ENCODE assay signal across 8 cellular contexts in the genomic region with DNA sequence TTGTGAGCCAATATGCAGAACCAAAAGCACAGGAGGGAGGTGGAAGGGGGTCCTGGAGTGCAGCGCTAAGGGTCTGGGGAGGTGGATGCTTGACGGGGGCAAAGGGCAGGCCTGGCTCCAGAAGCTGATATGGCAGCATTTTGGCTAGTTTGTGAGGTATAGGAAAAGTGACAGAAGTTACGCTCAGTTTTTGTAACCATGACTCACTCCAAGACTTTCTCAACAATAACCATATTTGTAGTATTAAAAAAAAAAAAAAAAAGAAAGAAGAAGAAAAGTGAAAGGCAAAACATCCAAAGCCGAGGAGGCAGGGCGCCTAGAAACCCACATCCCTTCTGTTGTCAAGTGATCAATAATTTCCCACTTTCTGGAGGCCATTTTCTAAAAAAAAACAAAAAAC.
DNase-seq lines count a peak whose midpoint lies in the region; ATAC-seq lines count a peak whose summit lies in the region.

No MANE protein-coding gene starts in this region.

- peak overlapping the region; percentile 86 for H3K27ac Mint-ChIP-seq in dendritic cell treated with granulocyte-macrophage colony-stimulating factor and Interleukin-4, amounts not matched to agents 40 ng/mL and 50 ng/mL, for 4 days

- no peaks in the 10 kb centered on the region for H3K27me3 Mint-ChIP-seq in dendritic cell treated with granulocyte-macrophage colony-stimulating factor and Interleukin-4, amounts not matched to agents 40 ng/mL and 50 ng/mL, for 4 days

- intact Hi-C loops in dendritic cell treated with granulocyte-macrophage colony-stimulating factor and Interleukin-4, amounts not matched to agents 40 ng/mL and 50 ng/mL, for 4 days (cut with micrococcal nuclease): no loop called here

- DNase-seq in EH (ENCODE audit: low read depth) (peak; percentile 57), DMS153 (lab: John Stamatoyannopoulos, UW) (no peak), dermis blood vessel endothelial cell (no peak), NCI-H2171 treated with DMSO at 0.1 percent for 48 hours (lab: John Stamatoyannopoulos, UW) (no peak)
- peak; percentile 61 to 66 for DNase-seq in activated CD4-positive, alpha-beta T cell treated with anti-CD3 and anti-CD28 coated beads for 4 hours
- peak; percentile 42 for DNase-seq in stimulated activated CD4-positive, alpha-beta T cell treated with anti-CD3 and anti-CD28 coated beads, Interleukin-12 subunit alpha, Interleukin-12 subunit beta, amount 100 ng/mL, for 4 hours

- H3K4me1 Mint-ChIP-seq in dendritic cell treated with granulocyte-macrophage colony-stimulating factor and Interleukin-4, amounts not matched to agents 40 ng/mL and 50 ng/mL, for 4 days (ENCODE audit: low read depth): peaks cover 86% of the 10 kb centered on the region

- H3K9me3 Mint-ChIP-seq in dendritic cell treated with granulocyte-macrophage colony-stimulating factor and Interleukin-4, amounts not matched to agents 40 ng/mL and 50 ng/mL, for 4 days: no peaks in the 10 kb centered on the region

- peak overlapping the region; percentile 14 for H3K4me3 Mint-ChIP-seq in dendritic cell treated with granulocyte-macrophage colony-stimulating factor and Interleukin-4, amounts not matched to agents 40 ng/mL and 50 ng/mL, for 4 days

- peaks cover 46% of the 10 kb centered on the region for H3K36me3 Mint-ChIP-seq in dendritic cell treated with granulocyte-macrophage colony-stimulating factor and Interleukin-4, amounts not matched to agents 40 ng/mL and 50 ng/mL, for 4 days (ENCODE audit: low read depth)

- no peak for ATAC-seq in GM19397 (IDR thresholded peaks at IDR 0.05; ENCODE audit: unreplicated experiment)

Comparison
In these comparisons a context has a peak if more than half of its experiments do, and no peak if none do; other contexts are left out.
1. DNase-seq: peak in EH (single experiment), activated CD4-positive, alpha-beta T cell treated with anti-CD3 and anti-CD28 coated beads for 4 hours (2 of 2) and stimulated activated CD4-positive, alpha-beta T cell treated with anti-CD3 and anti-CD28 coated beads, Interleukin-12 subunit alpha, Interleukin-12 subunit beta, amount 100 ng/mL, for 4 hours (single experiment); none in DMS153 (single experiment), dermis blood vessel endothelial cell (single experiment) and NCI-H2171 treated with DMSO at 0.1 percent for 48 hours (single experiment).